Comparison of ENCODE assay signal across 16 cellular contexts in genomic region chr1:171754381-171754705, GRCh38. TPM values are rescaled to one million over a fixed set of nuclear protein-coding genes. Genes with fewer than 3 reads are reported as not detected.
A peak's percentile ranks its signal among the peaks of the same experiment; 100 is the strongest.
DNase-seq lines count a peak whose midpoint lies in the region; ATAC-seq and TF ChIP-seq lines count a peak whose summit lies in the region.
"Had no signal": no experiment of that assay in that cellular context is flagged by ENCODE, and none has a peak within 500 bp of the region (broad histone marks: within the 10 kb centered on the region; RNA-seq: fewer than 3 reads in every experiment).

No MANE protein-coding gene starts in this region.

- H3K9me3 ChIP-seq in lower lobe of right lung, result no peaks in the 10 kb centered on the region
- H3K9me3 ChIP-seq: sigmoid colon, upper lobe of left lung had no signal

- TF ChIP-seq CTCF in endothelial cell (IDR thresholded peaks at IDR 0.05; ENCODE audit: unreplicated experiment), result no peak
- no peak for TF ChIP-seq CTCF in lower lobe of right lung (IDR thresholded peaks at IDR 0.05)
- TF ChIP-seq CTCF in mesothelial cell of epicardium (IDR thresholded peaks at IDR 0.05; ENCODE audit: unreplicated experiment), result no peak

- ATAC-seq in lower lobe of right lung, result peak; percentile 57 to 65
- ATAC-seq in natural killer cell treated with Interleukin-12 subunit alpha and Interleukin-12 subunit beta and Interleukin-15 and Interleukin-18, amount 100 ng/mL, for 72 hours, result no peak
- no peak for ATAC-seq in stimulated activated naive CD8-positive, alpha-beta T cell treated with anti-CD3 and anti-CD28 coated beads, Interleukin-15, Interleukin-2, amounts not matched to agents 100 U/mL and 50 U/mL, for 24 hours
- ATAC-seq: activated CD4-positive, alpha-beta T cell treated with anti-CD3 and anti-CD28 coated beads for 36 hours had no signal

- H3K4me1 Mint-ChIP-seq in endothelial cell (ENCODE audit: unreplicated experiment), result peaks cover 5% of the 10 kb centered on the region
- H3K4me1 Mint-ChIP-seq in natural killer cell treated with Interleukin-12 subunit alpha and Interleukin-12 subunit beta and Interleukin-15 and Interleukin-18, amount 100 ng/mL, for 72 hours (ENCODE audit: low read depth in 2 of 2), result no peaks in the 10 kb centered on the region
- H3K4me1 Mint-ChIP-seq in mesothelial cell of epicardium, result peaks cover 13% of the 10 kb centered on the region
- H3K4me1 Mint-ChIP-seq: CD8-positive, alpha-beta memory T cell had no signal

- DNase-seq in EL, result peak; percentile 84
- peak; percentile 36 for DNase-seq in NCI-H226
- no peak for DNase-seq in endothelial cell (ENCODE audit: low spot score)
- DNase-seq in lower lobe of right lung, result no peak
- no peak for DNase-seq in natural killer cell treated with Interleukin-12 subunit alpha and Interleukin-12 subunit beta and Interleukin-15 and Interleukin-18, amount 100 ng/mL, for 72 hours (ENCODE audit: low spot score)
- DNase-seq in mesothelial cell of epicardium (ENCODE audit: low spot score in 2 of 2, unreplicated experiment in 2 of 2), result no peak
- no peak for DNase-seq in posterior vena cava (ENCODE audit: low spot score)
- DNase-seq in stimulated activated naive CD8-positive, alpha-beta T cell treated with anti-CD3 and anti-CD28 coated beads, Interleukin-15, Interleukin-2, amounts not matched to agents 100 U/mL and 50 U/mL, for 24 hours, result no peak
- DNase-seq: activated CD4-positive, alpha-beta T cell treated with anti-CD3 and anti-CD28 coated beads for 36 hours; CD8-positive, alpha-beta memory T cell; hippocampal formation; MM.1S; NCI-H524 treated with DMSO at 0.1 percent for 48 hours; sigmoid colon; upper lobe of left lung had no signal

- H3K27me3 ChIP-seq in lower lobe of right lung (ENCODE audit: low read depth), result no peaks in the 10 kb centered on the region
- H3K27me3 ChIP-seq: sigmoid colon, upper lobe of left lung had no signal

- H3K36me3 Mint-ChIP-seq in endothelial cell (ENCODE audit: low read depth, unreplicated experiment) (peaks cover 7% of the 10 kb centered on the region), mesothelial cell of epicardium (no peaks in the 10 kb centered on the region)
- no peaks in the 10 kb centered on the region for H3K36me3 Mint-ChIP-seq in natural killer cell treated with Interleukin-12 subunit alpha and Interleukin-12 subunit beta and Interleukin-15 and Interleukin-18, amount 100 ng/mL, for 72 hours
- H3K36me3 Mint-ChIP-seq: CD8-positive, alpha-beta memory T cell had no signal

- intact Hi-C loops in lower lobe of right lung (cut with DNase I), result no loop called here
- intact Hi-C loops in posterior vena cava (cut with DNase I), result no loop called here

- no peaks in the 10 kb centered on the region for H3K36me3 ChIP-seq in lower lobe of right lung
- H3K36me3 ChIP-seq: sigmoid colon, upper lobe of left lung had no signal

- H3K4me3 ChIP-seq in lower lobe of right lung, result no peak overlapping the region
- H3K4me3 ChIP-seq: sigmoid colon, upper lobe of left lung had no signal

- H3K27me3 Mint-ChIP-seq in endothelial cell (ENCODE audit: unreplicated experiment) (peaks cover 2% of the 10 kb centered on the region), mesothelial cell of epicardium (ENCODE audit: low read depth) (no peaks in the 10 kb centered on the region)
- H3K27me3 Mint-ChIP-seq in natural killer cell treated with Interleukin-12 subunit alpha and Interleukin-12 subunit beta and Interleukin-15 and Interleukin-18, amount 100 ng/mL, for 72 hours, result peaks cover 5 to 16% of the 10 kb centered on the region in 2 donors
- H3K27me3 Mint-ChIP-seq: dendritic cell treated with granulocyte-macrophage colony-stimulating factor and Interleukin-4, amounts not matched to agents 40 ng/mL and 50 ng/mL, for 4 days had no signal

- H3K9me3 Mint-ChIP-seq in endothelial cell (ENCODE audit: unreplicated experiment) (no peaks in the 10 kb centered on the region), mesothelial cell of epicardium (peaks cover 25% of the 10 kb centered on the region)
- no peaks in the 10 kb centered on the region for H3K9me3 Mint-ChIP-seq in natural killer cell treated with Interleukin-12 subunit alpha and Interleukin-12 subunit beta and Interleukin-15 and Interleukin-18, amount 100 ng/mL, for 72 hours
- H3K9me3 Mint-ChIP-seq: CD8-positive, alpha-beta memory T cell; dendritic cell treated with granulocyte-macrophage colony-stimulating factor and Interleukin-4, amounts not matched to agents 40 ng/mL and 50 ng/mL, for 4 days had no signal

- peaks cover 6% of the 10 kb centered on the region for H3K4me1 ChIP-seq in lower lobe of right lung
- H3K4me1 ChIP-seq: sigmoid colon had no signal

- peak overlapping the region; percentile 14 for H3K27ac ChIP-seq in lower lobe of right lung

- H3K27ac Mint-ChIP-seq in endothelial cell (ENCODE audit: unreplicated experiment) (peak overlapping the region; percentile 19), mesothelial cell of epicardium (no peak overlapping the region)
- no peak overlapping the region for H3K27ac Mint-ChIP-seq in natural killer cell treated with Interleukin-12 subunit alpha and Interleukin-12 subunit beta and Interleukin-15 and Interleukin-18, amount 100 ng/mL, for 72 hours
- H3K27ac Mint-ChIP-seq: activated CD4-positive, alpha-beta T cell treated with anti-CD3 and anti-CD28 coated beads for 36 hours; CD8-positive, alpha-beta memory T cell; dendritic cell treated with granulocyte-macrophage colony-stimulating factor and Interleukin-4, amounts not matched to agents 40 ng/mL and 50 ng/mL, for 4 days had no signal

- H3K4me3 Mint-ChIP-seq in endothelial cell (ENCODE audit: unreplicated experiment) (no peak overlapping the region), mesothelial cell of epicardium (no peak overlapping the region)
- H3K4me3 Mint-ChIP-seq in natural killer cell treated with Interleukin-12 subunit alpha and Interleukin-12 subunit beta and Interleukin-15 and Interleukin-18, amount 100 ng/mL, for 72 hours, result no peak overlapping the region
- H3K4me3 Mint-ChIP-seq: activated CD4-positive, alpha-beta T cell treated with anti-CD3 and anti-CD28 coated beads for 36 hours; CD8-positive, alpha-beta memory T cell; dendritic cell treated with granulocyte-macrophage colony-stimulating factor and Interleukin-4, amounts not matched to agents 40 ng/mL and 50 ng/mL, for 4 days had no signal

RNA-seq across cellular contexts. Expression of gene VAMP4, which starts 12.5 kb away (rescaled TPM):
- total RNA-seq in endothelial cell (ENCODE audit: unreplicated experiment) (11.1 TPM), lower lobe of right lung (18.8 TPM), mesothelial cell of epicardium (8.1 to 8.5 TPM (median 8.4 TPM) in 3 replicates), posterior vena cava (10 to 100 TPM; 16.8 to 21.0 TPM)
- total RNA-seq in natural killer cell treated with Interleukin-12 subunit alpha and Interleukin-12 subunit beta and Interleukin-15 and Interleukin-18, amount 100 ng/mL, for 72 hours, result 10 to 100 TPM; 12.2 to 13.8 TPM

RNA-seq across cellular contexts. Expression of gene METTL13, which starts 27.1 kb away (rescaled TPM):
- total RNA-seq in endothelial cell (ENCODE audit: unreplicated experiment) (22.1 TPM), lower lobe of right lung (25.1 TPM), mesothelial cell of epicardium (27.4 to 32.5 TPM (median 30.2 TPM) in 3 replicates), posterior vena cava (10 to 100 TPM; 14.8 to 19.4 TPM)
- 10 to 100 TPM; 40.5 to 69.8 TPM for total RNA-seq in natural killer cell treated with Interleukin-12 subunit alpha and Interleukin-12 subunit beta and Interleukin-15 and Interleukin-18, amount 100 ng/mL, for 72 hours

Comparison
In these comparisons a context has a peak if more than half of its experiments do, and no peak if none do; other contexts are left out.
1. DNase-seq: peak in EL (single experiment) and NCI-H226 (single experiment); none in endothelial cell (single experiment), lower lobe of right lung (single experiment), natural killer cell treated with Interleukin-12 subunit alpha and Interleukin-12 subunit beta and Interleukin-15 and Interleukin-18, amount 100 ng/mL, for 72 hours (single experiment), mesothelial cell of epicardium (0 of 2), posterior vena cava (single experiment) and stimulated activated naive CD8-positive, alpha-beta T cell treated with anti-CD3 and anti-CD28 coated beads, Interleukin-15, Interleukin-2, amounts not matched to agents 100 U/mL and 50 U/mL, for 24 hours (single experiment).
2. ATAC-seq: peak in lower lobe of right lung (2 of 2); none in natural killer cell treated with Interleukin-12 subunit alpha and Interleukin-12 subunit beta and Interleukin-15 and Interleukin-18, amount 100 ng/mL, for 72 hours (0 of 2) and stimulated activated naive CD8-positive, alpha-beta T cell treated with anti-CD3 and anti-CD28 coated beads, Interleukin-15, Interleukin-2, amounts not matched to agents 100 U/mL and 50 U/mL, for 24 hours (single experiment).